In genomic region chr7:54904130-54904529, GRCh38 we compare ENCODE assay signal across 15 cellular contexts.
DNase-seq lines count a peak whose midpoint lies in the region; ATAC-seq and TF ChIP-seq lines count a peak whose summit lies in the region.
"Had no signal": no experiment of that assay in that cellular context is flagged by ENCODE, and none has a peak within 500 bp of the region (broad histone marks: within the 10 kb centered on the region; RNA-seq: fewer than 3 reads in every experiment).

No MANE protein-coding gene starts in this region.

- peak; percentile 98 for DNase-seq in BJ (ENCODE audit: low read depth)
- peak; percentile 95 for DNase-seq in adipocyte (ENCODE audit: low read depth)
- DNase-seq in psoas muscle: no peak
- no peak for DNase-seq in NCI-H1930 (lab: John Stamatoyannopoulos, UW)
- DNase-seq: activated naive CD8-positive, alpha-beta T cell treated with anti-CD3 and anti-CD28 coated beads, Interleukin-2, amount 10 ng/mL, durations not matched to agents 7 days and 5 days; endodermal cell; immature natural killer cell; NCI-H446 treated with DMSO at 0.1 percent for 48 hours; stimulated activated CD8-positive, alpha-beta memory T cell treated with anti-CD3 and anti-CD28 coated beads, Interleukin-4, amount 100 ng/mL, for 48 hours had no signal

- H3K4me1 ChIP-seq in adipocyte (ENCODE audit: control insufficient read depth, insufficient read depth, low read length): peaks cover 22% of the 10 kb centered on the region
- no peaks in the 10 kb centered on the region for H3K4me1 ChIP-seq in gastroesophageal sphincter
- H3K4me1 ChIP-seq in psoas muscle: no peaks in the 10 kb centered on the region

- TF ChIP-seq CTCF in BJ (IDR thresholded peaks at IDR 0.05; ENCODE audit: insufficient read depth, low read depth, low read length) (no peak), gastroesophageal sphincter (IDR thresholded peaks at IDR 0.05) (no peak), psoas muscle (IDR thresholded peaks at IDR 0.05) (no peak)

- TF ChIP-seq EP300 in gastroesophageal sphincter (IDR thresholded peaks at IDR 0.05): no peak

- intact Hi-C loops in psoas muscle (cut with DNase I): no loop called here

- no peaks in the 10 kb centered on the region for H3K27me3 ChIP-seq in BJ (ENCODE audit: control insufficient read depth, insufficient read depth, low read length)
- no peaks in the 10 kb centered on the region for H3K27me3 ChIP-seq in adipocyte (replicated peaks; ENCODE audit: control insufficient read depth, insufficient read depth, low read length)
- H3K27me3 ChIP-seq in gastroesophageal sphincter: no peaks in the 10 kb centered on the region
- no peaks in the 10 kb centered on the region for H3K27me3 ChIP-seq in psoas muscle (ENCODE audit: insufficient read depth in 3 of 3, low read length in 2 of 3)

- H3K36me3 ChIP-seq in BJ (ENCODE audit: control insufficient read depth, insufficient read depth, low read length) (no peaks in the 10 kb centered on the region), adipocyte (ENCODE audit: control insufficient read depth, insufficient read depth, low read length, severe bottlenecking) (no peaks in the 10 kb centered on the region), gastroesophageal sphincter (no peaks in the 10 kb centered on the region), psoas muscle (ENCODE audit: insufficient read depth in 1 of 2, low read depth in 1 of 2) (no peaks in the 10 kb centered on the region)

- peak; percentile 96 for ATAC-seq in gastroesophageal sphincter
- peak; percentile 51 to 87 (median 80) for ATAC-seq in psoas muscle
- ATAC-seq in GM21737 (IDR thresholded peaks at IDR 0.05; ENCODE audit: unreplicated experiment): no peak
- no peak for ATAC-seq in GM19324 (IDR thresholded peaks at IDR 0.05; ENCODE audit: low FRiP score, unreplicated experiment)
- no peak for ATAC-seq in HG03378 (IDR thresholded peaks at IDR 0.05; ENCODE audit: unreplicated experiment)
- ATAC-seq: natural killer cell treated with Interleukin-12 subunit alpha and Interleukin-12 subunit beta and Interleukin-15 and Interleukin-18, amount 100 ng/mL, for 72 hours had no signal

- H3K4me3 ChIP-seq in BJ (ENCODE audit: low read depth, low read length) (no peak overlapping the region), adipocyte (ENCODE audit: low read length) (peak overlapping the region; percentile 65), gastroesophageal sphincter (no peak overlapping the region), psoas muscle (no peak overlapping the region)

- peak overlapping the region; percentile 55 for H3K9ac ChIP-seq in adipocyte (ENCODE audit: low read length)

- H3K9me3 ChIP-seq in adipocyte (ENCODE audit: control insufficient read depth, low read length): no peaks in the 10 kb centered on the region
- no peaks in the 10 kb centered on the region for H3K9me3 ChIP-seq in gastroesophageal sphincter
- peaks cover 1% of the 10 kb centered on the region for H3K9me3 ChIP-seq in psoas muscle

- no peak for TF ChIP-seq POLR2A in gastroesophageal sphincter (IDR thresholded peaks at IDR 0.05)

- POLR2A ChIA-PET in BJ (lab: Charles Lee): no interaction called here

- H3K27ac ChIP-seq in gastroesophageal sphincter (no peak overlapping the region), psoas muscle (no peak overlapping the region)
- H3K27ac ChIP-seq: HL-60 had no signal

- CTCF ChIA-PET in BJ (lab: Yijun Ruan, JAX): interaction anchor here (1.8 to 5.4 kb wide), 2 partner anchors 11 to 351 kb away, joined by 4 to 17 read pairs; no protein-coding TSS in a partner anchor

- WGBS in gastroesophageal sphincter (ENCODE audit: low coverage in 1 of 2), 2 donors: 45 to 53% methylated on average over 4 of the region's 4 CpGs
- 14 to 34% (median 22%) methylated on average over 4 of the region's 4 CpGs for WGBS in psoas muscle, 3 donors

Comparison
In these comparisons a context has a peak if more than half of its experiments do, and no peak if none do; other contexts are left out.
1. DNase-seq: peak in BJ (single experiment) and adipocyte (single experiment); none in psoas muscle (0 of 2) and NCI-H1930 (0 of 2).
2. ATAC-seq: peak in gastroesophageal sphincter (single experiment) and psoas muscle (4 of 4); none in GM21737 (single experiment), GM19324 (single experiment) and HG03378 (single experiment).